In the genomic region with DNA sequence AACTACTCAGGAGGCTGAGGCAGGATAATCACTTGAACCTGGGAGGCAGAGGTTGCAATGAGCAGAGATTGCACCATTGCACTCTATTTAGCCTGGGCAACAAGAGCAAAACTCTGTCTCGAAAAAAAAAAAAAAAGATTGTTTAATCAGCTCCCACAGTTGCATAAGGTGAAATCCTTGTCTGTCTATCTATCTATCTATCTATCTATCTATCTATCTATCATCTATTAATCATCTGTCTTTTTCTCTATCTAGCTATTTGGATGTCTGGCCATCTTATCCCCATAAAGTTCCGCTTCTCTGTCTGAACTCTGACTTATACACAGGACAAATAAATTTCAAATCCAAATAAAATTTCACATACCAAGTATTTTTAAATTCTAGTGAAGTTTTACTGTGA, we compare ENCODE assay signal across 27 cellular contexts.
"Had no signal": no experiment of that assay in that cellular context is flagged by ENCODE, and none has a peak within 500 bp of the region (broad histone marks: within the 10 kb centered on the region; RNA-seq: fewer than 3 reads in every experiment).

No MANE protein-coding gene starts in this region.

- H3K27me3 ChIP-seq: dorsolateral prefrontal cortex, esophagus muscularis mucosa, esophagus squamous epithelium, foreskin keratinocyte, gastrocnemius medialis, gastroesophageal sphincter, heart left ventricle, heart right ventricle, hepatocyte had no signal

- H3K9me3 ChIP-seq: esophagus muscularis mucosa, esophagus squamous epithelium, gastrocnemius medialis, gastroesophageal sphincter had no signal

- H3K27me3 Mint-ChIP-seq: dendritic cell treated with granulocyte-macrophage colony-stimulating factor and Interleukin-4, amounts not matched to agents 40 ng/mL and 50 ng/mL, for 4 days had no signal

- H3K79me2 ChIP-seq: hepatocyte had no signal

- H3K36me3 ChIP-seq: esophagus muscularis mucosa, esophagus squamous epithelium, gastrocnemius medialis, gastroesophageal sphincter, heart left ventricle, heart right ventricle had no signal

- H3K4me1 Mint-ChIP-seq: endodermal cell had no signal

- H3K4me3 ChIP-seq: coronary artery, dorsolateral prefrontal cortex, esophagus muscularis mucosa, esophagus squamous epithelium, gastrocnemius medialis, gastroesophageal sphincter, heart left ventricle, heart right ventricle, hepatocyte had no signal

- H3K4me3 Mint-ChIP-seq: dendritic cell treated with granulocyte-macrophage colony-stimulating factor and Interleukin-4, amounts not matched to agents 40 ng/mL and 50 ng/mL, for 4 days; effector memory CD8-positive, alpha-beta T cell; endodermal cell had no signal

- H3K27ac ChIP-seq: coronary artery, dorsolateral prefrontal cortex, epithelial cell of prostate, esophagus muscularis mucosa, esophagus squamous epithelium, foreskin keratinocyte, gastrocnemius medialis, gastroesophageal sphincter, heart left ventricle, heart right ventricle, hepatocyte had no signal

- ATAC-seq: effector memory CD8-positive, alpha-beta T cell; esophagus mucosa; foreskin keratinocyte; gastrocnemius medialis; gastroesophageal sphincter; heart left ventricle; heart right ventricle had no signal

- H3K4me2 ChIP-seq: hepatocyte had no signal

- H3K4me1 ChIP-seq: esophagus muscularis mucosa, gastrocnemius medialis, heart right ventricle had no signal

- H3K9me3 Mint-ChIP-seq: dendritic cell treated with granulocyte-macrophage colony-stimulating factor and Interleukin-4, amounts not matched to agents 40 ng/mL and 50 ng/mL, for 4 days; effector memory CD8-positive, alpha-beta T cell had no signal

- FAIRE-seq: endometrium, endothelial cell of umbilical vein had no signal

- H3K27ac Mint-ChIP-seq: dendritic cell treated with granulocyte-macrophage colony-stimulating factor and Interleukin-4, amounts not matched to agents 40 ng/mL and 50 ng/mL, for 4 days; effector memory CD8-positive, alpha-beta T cell; endodermal cell had no signal

- DNase-seq: cortex of kidney; dermis blood vessel endothelial cell; dorsolateral prefrontal cortex; effector CD4-positive, alpha-beta T cell; effector CD8-positive, alpha-beta T cell; effector memory CD4-positive, alpha-beta T cell; effector memory CD8-positive, alpha-beta T cell; endodermal cell; esophagus squamous epithelium; foreskin fibroblast; foreskin keratinocyte; foreskin melanocyte; gastrocnemius medialis; glutamatergic neuron; head of caudate nucleus; heart left ventricle; heart right ventricle; hippocampal formation had no signal

- H2AFZ ChIP-seq: hepatocyte had no signal
